9 cellular contexts compared by ENCODE assay signal in genomic region chr13:21638319-21639282, GRCh38. TPM values are rescaled to one million over a fixed set of nuclear protein-coding genes. Genes with fewer than 3 reads are reported as not detected.
DNase-seq lines count a peak whose midpoint lies in the region; ATAC-seq and TF ChIP-seq lines count a peak whose summit lies in the region.
"Had no signal": no experiment of that assay in that cellular context is flagged by ENCODE, and none has a peak within 500 bp of the region (broad histone marks: within the 10 kb centered on the region; RNA-seq: fewer than 3 reads in every experiment).

No MANE protein-coding gene starts in this region.

- no peaks in the 10 kb centered on the region for H4K20me1 ChIP-seq in smooth muscle cell (ENCODE audit: low read depth)

- H3K4me1 Mint-ChIP-seq in glutamatergic neuron (ENCODE audit: low read depth, unreplicated experiment), result peaks cover 18% of the 10 kb centered on the region

- DNase-seq in BE2C (no peak), GM03348 (ENCODE audit: low spot score) (peak; percentile 59), MV-4-11 (lab: John Stamatoyannopoulos, UW) (peak; percentile 71), glutamatergic neuron (no peak), smooth muscle cell (lab: John Stamatoyannopoulos, UW; ENCODE audit: unreplicated experiment) (no peak), NCI-H2171 (lab: John Stamatoyannopoulos, UW) (no peak)
- peak; percentile 30 for DNase-seq in activated CD4-positive, alpha-beta T cell treated with anti-CD3 and anti-CD28 coated beads, Interleukin-2, amount 50 U/mL, for 1 hour
- DNase-seq: left cardiac atrium had no signal

- H3K4me3 ChIP-seq in BE2C (ENCODE audit: low read depth, low read length), result no peak overlapping the region
- H3K4me3 ChIP-seq in smooth muscle cell, result no peak overlapping the region

- H3K4me3 Mint-ChIP-seq in glutamatergic neuron (ENCODE audit: unreplicated experiment), result no peak overlapping the region

- H3K27me3 Mint-ChIP-seq in glutamatergic neuron (ENCODE audit: unreplicated experiment), result peaks cover 2% of the 10 kb centered on the region

- no peaks in the 10 kb centered on the region for H3K9me3 Mint-ChIP-seq in glutamatergic neuron (ENCODE audit: unreplicated experiment)

- 27% methylated on average over 6 of the region's 6 CpGs for WGBS in smooth muscle cell (ENCODE audit: low lambda C conversion rate)

- H3K36me3 ChIP-seq in BE2C, result no peaks in the 10 kb centered on the region
- no peaks in the 10 kb centered on the region for H3K36me3 ChIP-seq in smooth muscle cell (ENCODE audit: low read depth)

- no peak for ATAC-seq in HG03442 (IDR thresholded peaks at IDR 0.05; ENCODE audit: unreplicated experiment)

- no peaks in the 10 kb centered on the region for H3K36me3 Mint-ChIP-seq in glutamatergic neuron (ENCODE audit: unreplicated experiment)

- H2AFZ ChIP-seq in smooth muscle cell (ENCODE audit: low read depth), result peak overlapping the region; percentile 39

- H3F3A ChIP-seq in smooth muscle cell (ENCODE audit: low read depth), result no peaks in the 10 kb centered on the region

- TF ChIP-seq CTCF in BE2C (IDR thresholded peaks at IDR 0.05; ENCODE audit: low read depth, low read length) (peak; percentile 71), glutamatergic neuron (IDR thresholded peaks at IDR 0.05; ENCODE audit: partially characterized antibody, unreplicated experiment) (peak; percentile 95), smooth muscle cell (IDR thresholded peaks at IDR 0.05; ENCODE audit: borderline replicate concordance, insufficient read depth, poor library complexity, severe bottlenecking) (peak; percentile 79)

- no peak overlapping the region for H3K9ac ChIP-seq in smooth muscle cell (ENCODE audit: low read depth)

- H3K9me3 ChIP-seq in BE2C, result no peaks in the 10 kb centered on the region
- H3K9me3 ChIP-seq in smooth muscle cell (replicated peaks; ENCODE audit: low read depth), result no peaks in the 10 kb centered on the region

- peak overlapping the region; percentile 13 for H3K27ac ChIP-seq in smooth muscle cell (ENCODE audit: low read depth)

- H3K27me3 ChIP-seq in BE2C (peaks cover 20% of the 10 kb centered on the region), smooth muscle cell (ENCODE audit: low read depth) (no peaks in the 10 kb centered on the region)

- no peak overlapping the region for H3K27ac Mint-ChIP-seq in glutamatergic neuron (ENCODE audit: unreplicated experiment)

- H3K79me2 ChIP-seq in smooth muscle cell (ENCODE audit: low read depth), result no peaks in the 10 kb centered on the region

- peak overlapping the region; percentile 23 for H3K4me2 ChIP-seq in smooth muscle cell

- H3K4me1 ChIP-seq in BE2C (no peaks in the 10 kb centered on the region), smooth muscle cell (ENCODE audit: low read depth) (peaks cover 17% of the 10 kb centered on the region)

RNA-seq across cellular contexts. Expression of gene FGF9, which starts 32.3 kb away (rescaled TPM):
- not detected for polyA plus RNA-seq in BE2C (2012; ENCODE audit: insufficient read depth, insufficient read length, low read depth)
- total RNA-seq in glutamatergic neuron (ENCODE audit: unreplicated experiment), result 19.5 TPM
- total RNA-seq in smooth muscle cell, result 0.67 TPM in 1 of 2 replicates, not detected in the other
- polyA plus RNA-seq in smooth muscle cell, result 0.37 and 0.56 TPM in 2 replicates

RNA-seq across cellular contexts. Expression of gene MICU2, which starts 34.6 kb away (rescaled TPM):
- 25.7 TPM for polyA plus RNA-seq in BE2C (2012; ENCODE audit: insufficient read depth, insufficient read length, low read depth)
- total RNA-seq in glutamatergic neuron (ENCODE audit: unreplicated experiment) (37.2 TPM), smooth muscle cell (83.2 and 86.5 TPM in 2 replicates)
- 39.3 and 40.2 TPM in 2 replicates for polyA plus RNA-seq in smooth muscle cell

Comparison
In these comparisons a context has a peak if more than half of its experiments do, and no peak if none do; other contexts are left out.
1. DNase-seq: peak in GM03348 (single experiment), MV-4-11 (single experiment) and activated CD4-positive, alpha-beta T cell treated with anti-CD3 and anti-CD28 coated beads, Interleukin-2, amount 50 U/mL, for 1 hour (single experiment); none in BE2C (single experiment), glutamatergic neuron (single experiment), smooth muscle cell (single experiment) and NCI-H2171 (single experiment).
2. RNA of gene FGF9, which starts 32.3 kb away (total RNA-seq): 19.5 TPM in glutamatergic neuron (single experiment); 0.67 TPM in smooth muscle cell; every median in the first group is over 10 times any median in the second.
3. Peak in every context shown above with its lines, with median percentiles within 50 percentile points of each other: CTCF ChIP-seq.